Comparison of ENCODE assay signal across 9 cellular contexts in the genomic region with DNA sequence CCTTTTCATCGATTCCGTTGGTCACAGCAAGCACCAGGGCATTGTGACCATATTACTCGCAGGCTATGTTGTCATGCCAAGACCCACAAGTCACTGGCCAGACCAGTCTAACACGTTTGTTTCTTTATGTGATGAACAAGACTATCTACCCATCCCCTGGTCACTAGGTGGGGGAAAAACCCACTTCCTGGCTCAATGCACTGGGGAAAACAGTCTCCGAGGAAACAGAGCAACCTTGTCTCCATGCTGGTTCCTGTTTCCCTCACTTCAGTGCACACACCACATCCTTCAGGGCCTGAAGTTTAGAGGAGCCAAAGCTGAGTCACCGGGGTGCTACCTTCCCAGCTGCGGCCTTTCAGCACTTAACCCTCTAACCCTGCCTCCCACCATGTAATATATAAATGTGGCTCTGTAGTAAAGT. TPM values are rescaled to one million over a fixed set of nuclear protein-coding genes. Genes with fewer than 3 reads are reported as not detected.
DNase-seq lines count a peak whose midpoint lies in the region; ATAC-seq and TF ChIP-seq lines count a peak whose summit lies in the region.
"Had no signal": no experiment of that assay in that cellular context is flagged by ENCODE, and none has a peak within 500 bp of the region (broad histone marks: within the 10 kb centered on the region; RNA-seq: fewer than 3 reads in every experiment).

No MANE protein-coding gene starts in this region.

- peaks cover 1% of the 10 kb centered on the region for H3K4me1 Mint-ChIP-seq in activated CD8-positive, alpha-beta memory T cell treated with anti-CD3 and anti-CD28 coated beads, Interleukin-2, amount 10 ng/mL, durations not matched to agents 7 days and 5 days
- H3K4me1 Mint-ChIP-seq in effector memory CD8-positive, alpha-beta T cell (ENCODE audit: low read depth in 2 of 2), result no peaks in the 10 kb centered on the region

- H3K4me3 Mint-ChIP-seq in activated CD8-positive, alpha-beta memory T cell treated with anti-CD3 and anti-CD28 coated beads, Interleukin-2, amount 10 ng/mL, durations not matched to agents 7 days and 5 days, result no peak overlapping the region
- H3K4me3 Mint-ChIP-seq in effector memory CD8-positive, alpha-beta T cell, result no peak overlapping the region
- H3K4me3 Mint-ChIP-seq: activated T-cell treated with anti-CD3 and anti-CD28 coated beads, Interleukin-2, amount 50 U/mL, for 72 hours had no signal

- POLR2A ChIA-PET in RWPE1 (lab: Yijun Ruan, JAX; ENCODE audit: low non-redundant PET), result no interaction called here

- H3K27ac Mint-ChIP-seq in activated CD8-positive, alpha-beta memory T cell treated with anti-CD3 and anti-CD28 coated beads, Interleukin-2, amount 10 ng/mL, durations not matched to agents 7 days and 5 days, result no peak overlapping the region
- H3K27ac Mint-ChIP-seq in effector memory CD8-positive, alpha-beta T cell, result no peak overlapping the region
- H3K27ac Mint-ChIP-seq: activated T-cell treated with anti-CD3 and anti-CD28 coated beads, Interleukin-2, amount 50 U/mL, for 72 hours had no signal

- H3K9me3 Mint-ChIP-seq in activated CD8-positive, alpha-beta memory T cell treated with anti-CD3 and anti-CD28 coated beads, Interleukin-2, amount 10 ng/mL, durations not matched to agents 7 days and 5 days (ENCODE audit: low read depth), result no peaks in the 10 kb centered on the region
- H3K9me3 Mint-ChIP-seq in effector memory CD8-positive, alpha-beta T cell, result peaks cover 0 to 2% of the 10 kb centered on the region in 2 donors
- H3K9me3 Mint-ChIP-seq: activated T-cell treated with anti-CD3 and anti-CD28 coated beads, Interleukin-2, amount 50 U/mL, for 72 hours had no signal

- H3K27ac ChIP-seq in RWPE1, result no peak overlapping the region

- H3K36me3 Mint-ChIP-seq in activated CD8-positive, alpha-beta memory T cell treated with anti-CD3 and anti-CD28 coated beads, Interleukin-2, amount 10 ng/mL, durations not matched to agents 7 days and 5 days, result no peaks in the 10 kb centered on the region
- H3K36me3 Mint-ChIP-seq in effector memory CD8-positive, alpha-beta T cell (ENCODE audit: insufficient read depth), result no peaks in the 10 kb centered on the region

- no peak for TF ChIP-seq CTCF in RWPE1 (conservative IDR thresholded peaks at IDR 0.05; ENCODE audit: low read depth)

- peak; percentile 23 for ATAC-seq in activated CD8-positive, alpha-beta memory T cell treated with anti-CD3 and anti-CD28 coated beads, Interleukin-2, amount 10 ng/mL, durations not matched to agents 7 days and 5 days
- peak; percentile 96 for ATAC-seq in HG03060 (IDR thresholded peaks at IDR 0.05; ENCODE audit: low read depth, unreplicated experiment)
- no peak for ATAC-seq in effector memory CD8-positive, alpha-beta T cell (replicated peaks)

- CTCF ChIA-PET in activated CD8-positive, alpha-beta memory T cell treated with anti-CD3 and anti-CD28 coated beads, Interleukin-2, amount 10 ng/mL, durations not matched to agents 7 days and 5 days (lab: Charles Lee), result interaction anchor here (1.0 to 1.2 kb wide), 2 partner anchors 18 to 37 kb away, joined by 3 to 4 read pairs; no protein-coding TSS in a partner anchor
- CTCF ChIA-PET in RWPE1 (lab: Yijun Ruan, JAX), result no interaction called here

- H3K27me3 Mint-ChIP-seq in activated CD8-positive, alpha-beta memory T cell treated with anti-CD3 and anti-CD28 coated beads, Interleukin-2, amount 10 ng/mL, durations not matched to agents 7 days and 5 days, result no peaks in the 10 kb centered on the region
- H3K27me3 Mint-ChIP-seq in effector memory CD8-positive, alpha-beta T cell, result peaks cover 0 to 8% of the 10 kb centered on the region in 2 donors

- no peak for DNase-seq in activated CD8-positive, alpha-beta memory T cell treated with anti-CD3 and anti-CD28 coated beads, Interleukin-2, amount 10 ng/mL, durations not matched to agents 7 days and 5 days
- DNase-seq in activated CD8-positive, alpha-beta memory T cell treated with anti-CD3 and anti-CD28 coated beads, Interleukin-2, amount 50 U/mL, for 4 hours, result no peak
- peak; percentile 13 for DNase-seq in RWPE1 (ENCODE audit: low spot score)
- peak; percentile 22 for DNase-seq in mucosa of gallbladder (ENCODE audit: low spot score)
- DNase-seq in dedifferentiated amniotic fluid mesenchymal stem cell (ENCODE audit: extremely low spot score), result no peak
- DNase-seq in NCI-H2227 treated with DMSO at 0.1 percent for 48 hours (lab: John Stamatoyannopoulos, UW), result no peak
- DNase-seq in effector memory CD8-positive, alpha-beta T cell, result no peak
- DNase-seq: activated T-cell treated with anti-CD3 and anti-CD28 coated beads, Interleukin-2, amount 50 U/mL, for 72 hours had no signal

RNA-seq across cellular contexts. Expression of a gene that starts 20.9 kb away (rescaled TPM):
- under 1 TPM; 0.05 to 0.23 TPM for total RNA-seq in activated CD8-positive, alpha-beta memory T cell treated with anti-CD3 and anti-CD28 coated beads, Interleukin-2, amount 10 ng/mL, durations not matched to agents 7 days and 5 days
- 0.09 TPM for total RNA-seq in mucosa of gallbladder
- total RNA-seq: activated T-cell treated with anti-CD3 and anti-CD28 coated beads, Interleukin-2, amount 50 U/mL, for 72 hours had no signal

Comparison
In these comparisons a context has a peak if more than half of its experiments do, and no peak if none do; other contexts are left out.
1. DNase-seq: peak in RWPE1 (single experiment) and mucosa of gallbladder (single experiment); none in activated CD8-positive, alpha-beta memory T cell treated with anti-CD3 and anti-CD28 coated beads, Interleukin-2, amount 10 ng/mL, durations not matched to agents 7 days and 5 days (single experiment), activated CD8-positive, alpha-beta memory T cell treated with anti-CD3 and anti-CD28 coated beads, Interleukin-2, amount 50 U/mL, for 4 hours (single experiment), dedifferentiated amniotic fluid mesenchymal stem cell (single experiment), NCI-H2227 treated with DMSO at 0.1 percent for 48 hours (single experiment) and effector memory CD8-positive, alpha-beta T cell (0 of 3).